ENCODE assay signal across 8 cellular contexts in genomic region chr14:81170104-81170828, GRCh38. TPM values are rescaled to one million over a fixed set of nuclear protein-coding genes. Genes with fewer than 3 reads are reported as not detected.
DNase-seq lines count a peak whose midpoint lies in the region; ATAC-seq, FAIRE-seq and TF ChIP-seq lines count a peak whose summit lies in the region.

No MANE protein-coding gene starts in this region.

- peaks cover 40% of the 10 kb centered on the region for H3K4me1 Mint-ChIP-seq in activated CD4-positive, alpha-beta T cell treated with anti-CD3 and anti-CD28 coated beads, Interleukin-2, amount 10 ng/mL, durations not matched to agents 24 days and 14 days

- H3K36me3 Mint-ChIP-seq in activated CD4-positive, alpha-beta T cell treated with anti-CD3 and anti-CD28 coated beads, Interleukin-2, amount 10 ng/mL, durations not matched to agents 24 days and 14 days (ENCODE audit: low read depth) = peaks cover 2% of the 10 kb centered on the region

- H3K27me3 Mint-ChIP-seq in activated CD4-positive, alpha-beta T cell treated with anti-CD3 and anti-CD28 coated beads, Interleukin-2, amount 10 ng/mL, durations not matched to agents 24 days and 14 days = no peaks in the 10 kb centered on the region

- no peaks in the 10 kb centered on the region for H3K9me3 Mint-ChIP-seq in activated CD4-positive, alpha-beta T cell treated with anti-CD3 and anti-CD28 coated beads, Interleukin-2, amount 10 ng/mL, durations not matched to agents 24 days and 14 days

- intact Hi-C loops in activated CD4-positive, alpha-beta T cell treated with anti-CD3 and anti-CD28 coated beads, Interleukin-2, amount 10 ng/mL, durations not matched to agents 24 days and 14 days (cut with micrococcal nuclease) = loop anchor here (1.0 kb wide), 4 partner anchors 49 to 229 kb away; partner anchors contain the start of gene CEP128
- intact Hi-C loops in left lung (cut with DNase I) = no loop called here

- H4K20me1 ChIP-seq in BLaER1 treated with 17β-estradiol and CSF1 and Interleukin-3, amounts not matched to agents 10 nM and 100 nM = no peaks in the 10 kb centered on the region

- peak overlapping the region; percentile 63 to 93 (median 87) for H3K27ac ChIP-seq in BLaER1 treated with 17β-estradiol and CSF1 and Interleukin-3, amounts not matched to agents 10 nM and 100 nM
- peak overlapping the region; percentile 90 to 97 for H3K27ac ChIP-seq in left lung

- peak overlapping the region; percentile 99 for H3K27ac Mint-ChIP-seq in activated CD4-positive, alpha-beta T cell treated with anti-CD3 and anti-CD28 coated beads, Interleukin-2, amount 10 ng/mL, durations not matched to agents 24 days and 14 days

- peak overlapping the region; percentile 56 to 77 (median 68) for H3K4me3 ChIP-seq in BLaER1 treated with 17β-estradiol and CSF1 and Interleukin-3, amounts not matched to agents 10 nM and 100 nM
- H3K4me3 ChIP-seq in left lung = peak overlapping the region; percentile 63 to 75

- TF ChIP-seq CTCF in left lung (IDR thresholded peaks at IDR 0.05) = peak; percentile 77 to 92

- peaks cover 13 to 46% (median 29%) of the 10 kb centered on the region in 10 experiments for H3K4me1 ChIP-seq in BLaER1 treated with 17β-estradiol and CSF1 and Interleukin-3, amounts not matched to agents 10 nM and 100 nM
- H3K4me1 ChIP-seq in left lung = peaks cover 5 to 24% of the 10 kb centered on the region in 2 donors

- DNase-seq in GM19239 (ENCODE audit: insufficient read length, low spot score) = peak; percentile 49
- DNase-seq in NCI-H524 (lab: John Stamatoyannopoulos, UW) = peak; percentile 95 to 96
- peak; percentile 96 for DNase-seq in activated CD4-positive, alpha-beta T cell treated with anti-CD3 and anti-CD28 coated beads, Interleukin-2, amount 10 ng/mL, durations not matched to agents 24 days and 14 days
- DNase-seq in dedifferentiated amniotic fluid mesenchymal stem cell (ENCODE audit: extremely low spot score) = peak; percentile 89
- DNase-seq in left lung = peak; percentile 96 to 98
- peak; percentile 75 to 77 for DNase-seq in stimulated activated CD4-positive, alpha-beta T cell treated with anti-CD3 and anti-CD28 coated beads, Interleukin-2, amount 100 ng/mL, for 48 hours

- peaks cover 0 to 6% (median 0%) of the 10 kb centered on the region in 11 experiments; a peak in 2 of 22 replicates for H3K36me3 ChIP-seq in BLaER1 treated with 17β-estradiol and CSF1 and Interleukin-3, amounts not matched to agents 10 nM and 100 nM
- no peaks in the 10 kb centered on the region for H3K36me3 ChIP-seq in left lung

- FAIRE-seq in GM19239 (lab: Jason Lieb, UNC) = peak; percentile 85

- H3K4me2 ChIP-seq in BLaER1 treated with 17β-estradiol and CSF1 and Interleukin-3, amounts not matched to agents 10 nM and 100 nM = peak overlapping the region; percentile 76 to 97 (median 96)

- no peaks in the 10 kb centered on the region for H3K9me3 ChIP-seq in BLaER1 treated with 17β-estradiol and CSF1 and Interleukin-3, amounts not matched to agents 10 nM and 100 nM (replicated peaks in 1 of 11)
- no peaks in the 10 kb centered on the region for H3K9me3 ChIP-seq in left lung

- ATAC-seq in HG03457 (IDR thresholded peaks at IDR 0.05; ENCODE audit: unreplicated experiment) (peak; percentile 92), left lung (peak; percentile 99)

- H3K9ac ChIP-seq in BLaER1 treated with 17β-estradiol and CSF1 and Interleukin-3, amounts not matched to agents 10 nM and 100 nM = peak overlapping the region; percentile 73 to 89 (median 82)

- peak overlapping the region; percentile 96 for H3K4me3 Mint-ChIP-seq in activated CD4-positive, alpha-beta T cell treated with anti-CD3 and anti-CD28 coated beads, Interleukin-2, amount 10 ng/mL, durations not matched to agents 24 days and 14 days

- no peaks in the 10 kb centered on the region for H3K27me3 ChIP-seq in BLaER1 treated with 17β-estradiol and CSF1 and Interleukin-3, amounts not matched to agents 10 nM and 100 nM
- H3K27me3 ChIP-seq in left lung = no peaks in the 10 kb centered on the region

RNA-seq across cellular contexts. Expression of gene GTF2A1, which starts 50.5 kb away (rescaled TPM):
- total RNA-seq in activated CD4-positive, alpha-beta T cell treated with anti-CD3 and anti-CD28 coated beads, Interleukin-2, amount 10 ng/mL, durations not matched to agents 24 days and 14 days = 42.6 and 43.4 TPM in 2 replicates
- total RNA-seq in left lung = 10 to 100 TPM; 26.0 to 28.8 TPM

Comparison
In these comparisons a context has a peak if more than half of its experiments do, and no peak if none do; other contexts are left out.
1. Peak in every context shown above with its lines: DNase-seq, ATAC-seq, H3K4me3 ChIP-seq and H3K27ac ChIP-seq.